In the genomic region with DNA sequence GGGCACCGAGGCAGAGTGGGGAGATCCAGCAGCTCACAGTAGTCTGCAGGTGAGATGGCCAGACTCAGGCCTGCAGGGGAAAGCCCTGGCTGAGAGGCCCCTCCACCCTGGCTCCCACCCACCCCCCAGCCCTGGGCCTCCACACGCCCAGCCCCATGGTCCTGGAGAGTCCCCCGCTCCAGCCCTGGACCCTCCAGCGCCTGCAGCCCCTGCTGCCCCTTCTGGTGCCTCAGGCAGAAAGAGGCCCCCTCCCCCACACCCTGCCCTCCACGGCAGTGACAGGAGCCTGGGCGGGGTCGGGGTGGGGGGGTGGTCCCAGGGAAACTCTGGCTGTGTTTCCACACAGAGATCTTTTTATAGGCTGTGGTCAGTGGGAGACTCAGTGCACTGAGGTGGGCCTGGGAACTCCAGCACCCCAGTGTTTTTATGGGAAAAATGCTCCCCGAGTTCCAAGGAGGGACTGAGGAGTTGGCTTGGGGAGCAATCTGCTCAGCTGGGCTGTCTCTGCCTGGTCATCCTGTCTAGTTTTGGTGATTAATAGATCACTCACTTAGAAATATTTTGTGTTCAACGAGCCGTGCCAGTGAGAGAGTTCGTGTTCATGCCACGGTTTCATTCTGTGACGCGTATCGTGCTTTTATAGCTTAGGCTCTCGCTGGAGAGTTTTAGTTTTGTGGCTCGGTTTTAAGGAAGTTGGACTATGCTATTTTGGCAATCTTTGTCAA, we compare ENCODE assay signal across 8 cellular contexts. TPM values are rescaled to one million over a fixed set of nuclear protein-coding genes. Genes with fewer than 3 reads are reported as not detected.
DNase-seq lines count a peak whose midpoint lies in the region; ATAC-seq and TF ChIP-seq lines count a peak whose summit lies in the region.

No MANE protein-coding gene starts in this region.

- peaks cover 0 to 2% (median 0%) of the 10 kb centered on the region in 3 donors for H3K27me3 Mint-ChIP-seq in CD14-positive monocyte (ENCODE audit: low read depth in 3 of 3)
- H3K27me3 Mint-ChIP-seq in MCF 10A (ENCODE audit: insufficient read depth, unreplicated experiment) = no peaks in the 10 kb centered on the region

- H3K18ac ChIP-seq in mesenchymal stem cell (ENCODE audit: low read depth in 1 of 2, low read length in 2 of 2) = peak overlapping the region; percentile 41 to 61

- H3K23ac ChIP-seq in mesenchymal stem cell (ENCODE audit: low read length in 2 of 2) = no peak overlapping the region

- peak overlapping the region; percentile 74 for H3K4me2 ChIP-seq in mesenchymal stem cell (ENCODE audit: low read length, poor library complexity, severe bottlenecking)

- H3K4me3 Mint-ChIP-seq in CD14-positive monocyte (peak overlapping the region; percentile 76 to 91), MCF 10A (ENCODE audit: unreplicated experiment) (peak overlapping the region; percentile 81)

- WGBS in mesenchymal stem cell = 35% methylated on average over 14 of the region's 17 CpGs

- H3K9me3 Mint-ChIP-seq in CD14-positive monocyte (peaks cover 0 to 4% (median 0%) of the 10 kb centered on the region in 7 donors), MCF 10A (ENCODE audit: unreplicated experiment) (no peaks in the 10 kb centered on the region)

- no peak overlapping the region for H4K91ac ChIP-seq in mesenchymal stem cell (ENCODE audit: low read length)

- POLR2A ChIA-PET in MCF 10A (lab: Yijun Ruan, JAX) = interaction anchor here (0.7 to 3.5 kb wide), 6 partner anchors 13 to 554 kb away, joined by 3 to 24 read pairs (median 4); no protein-coding TSS in a partner anchor

- no peaks in the 10 kb centered on the region for H3K9me3 ChIP-seq in mesenchymal stem cell (ENCODE audit: control insufficient read depth, low read length)
- H3K9me3 ChIP-seq in vagina = no peaks in the 10 kb centered on the region

- H4K8ac ChIP-seq in mesenchymal stem cell (ENCODE audit: low read length) = peak overlapping the region; percentile 76

- H2BK15ac ChIP-seq in mesenchymal stem cell (ENCODE audit: low read depth, poor library complexity, severe bottlenecking) = no peak overlapping the region

- peak; percentile 70 for ATAC-seq in GM21447 (IDR thresholded peaks at IDR 0.05; ENCODE audit: unreplicated experiment)

- CTCF ChIA-PET in MCF 10A (lab: Yijun Ruan, JAX) = interaction anchor here (0.7 to 1.6 kb wide), 3 partner anchors 38 to 92 kb away, joined by 3 to 6 read pairs (median 3); no protein-coding TSS in a partner anchor

- H3K4me1 ChIP-seq in mesenchymal stem cell (ENCODE audit: control insufficient read depth, insufficient read depth, low read depth, low read length) (peaks cover 52% of the 10 kb centered on the region), vagina (peaks cover 57% of the 10 kb centered on the region)

- H2BK120ac ChIP-seq in mesenchymal stem cell (ENCODE audit: low read depth, low read length) = peak overlapping the region; percentile 54

- H2AK5ac ChIP-seq in mesenchymal stem cell (ENCODE audit: low read length, severe bottlenecking) = no peak overlapping the region

- H2AFZ ChIP-seq in mesenchymal stem cell (ENCODE audit: low read depth, low read length) = no peak overlapping the region

- H3K27ac ChIP-seq in mesenchymal stem cell (ENCODE audit: low read length, poor library complexity, severe bottlenecking) (peak overlapping the region; percentile 99), vagina (peak overlapping the region; percentile 87)

- peak overlapping the region; percentile 88 for H3K9ac ChIP-seq in mesenchymal stem cell (ENCODE audit: low read length)

- DNase-seq in CD14-positive monocyte (ENCODE audit: low spot score) (peak; percentile 74), KBM-7 (peak; percentile 72), MCF 10A (ENCODE audit: unreplicated experiment) (peak; percentile 49), mesenchymal stem cell (peak; percentile 66), vagina (ENCODE audit: extremely low spot score in 2 of 2) (no peak), D341Med (ENCODE audit: low spot score) (no peak), globus pallidus (ENCODE audit: low spot score) (no peak)

- H2BK5ac ChIP-seq in mesenchymal stem cell (ENCODE audit: low read depth, low read length, poor library complexity, severe bottlenecking) = peak overlapping the region; percentile 97

- H3K36me3 Mint-ChIP-seq in CD14-positive monocyte (peaks cover 6 to 11% of the 10 kb centered on the region in 2 donors), MCF 10A (ENCODE audit: insufficient read depth, unreplicated experiment) (peaks cover 17% of the 10 kb centered on the region)

- H3K36me3 ChIP-seq in mesenchymal stem cell (ENCODE audit: control insufficient read depth in 1 of 2, insufficient read depth in 2 of 2, low read depth in 1 of 2, low read length in 2 of 2) = no peaks in the 10 kb centered on the region
- no peaks in the 10 kb centered on the region for H3K36me3 ChIP-seq in vagina

- intact Hi-C loops in CD14-positive monocyte (cut with micrococcal nuclease) (loop anchor here in 1 of 2 donors (2.0 to 5.0 kb wide), 2 partner anchors 16 to 36 kb away; no protein-coding TSS in a partner anchor), MCF 10A (cut with micrococcal nuclease) (loop anchor here (1.0 kb wide), 1 partner anchor 42 kb away; no protein-coding TSS in a partner anchor), vagina (cut with DNase I) (no loop called here)

- TF ChIP-seq CTCF in CD14-positive monocyte (IDR thresholded peaks at IDR 0.05) (no peak), MCF 10A (IDR thresholded peaks at IDR 0.05; ENCODE audit: unreplicated experiment) (no peak), vagina (IDR thresholded peaks at IDR 0.05) (no peak)

- H3K27me3 ChIP-seq in mesenchymal stem cell (ENCODE audit: control insufficient read depth in 1 of 2, insufficient read depth in 1 of 2, low read length in 2 of 2) (no peaks in the 10 kb centered on the region), vagina (no peaks in the 10 kb centered on the region)

- peak overlapping the region; percentile 13 to 64 for H3K4ac ChIP-seq in mesenchymal stem cell (ENCODE audit: low read depth in 1 of 2, low read length in 2 of 2)

- H3K27ac Mint-ChIP-seq in CD14-positive monocyte (peak overlapping the region; percentile 98 to 100 (median 99)), MCF 10A (ENCODE audit: low read depth, unreplicated experiment) (peak overlapping the region; percentile 81)

- H3K4me1 Mint-ChIP-seq in CD14-positive monocyte (peaks cover 64% of the 10 kb centered on the region), MCF 10A (ENCODE audit: insufficient read depth, unreplicated experiment) (peaks cover 52% of the 10 kb centered on the region)

- in situ Hi-C loops in KBM-7 (cut with MboI; ENCODE audit: low pct_unique_long_range_greater_than_20kb, low sequenced_read_pairs) = no loop called here

- H3K79me1 ChIP-seq in mesenchymal stem cell (replicated peaks; ENCODE audit: low read length, poor library complexity, severe bottlenecking) = peaks cover 24% of the 10 kb centered on the region

- H3K4me3 ChIP-seq in mesenchymal stem cell (ENCODE audit: insufficient read depth in 1 of 2, low read depth in 1 of 2, low read length in 2 of 2) = peak overlapping the region in 1 of 2 experiments; percentile 65
- peak overlapping the region; percentile 42 for H3K4me3 ChIP-seq in vagina

- BruUV-seq in MCF 10A (replicated peaks; lab: Mats Ljungman, UMichigan) = no TSS peak

- peak overlapping the region in 1 of 2 experiments; percentile 35 for H2BK12ac ChIP-seq in mesenchymal stem cell (ENCODE audit: low read length in 2 of 2)

- no peak for TF ChIP-seq POLR2A in vagina (IDR thresholded peaks at IDR 0.05)

- H3K14ac ChIP-seq in mesenchymal stem cell (ENCODE audit: low read length in 2 of 2) = no peak overlapping the region

RNA-seq across cellular contexts. Expression of gene HGFAC, which starts 53.1 kb away (rescaled TPM):
- polyA plus RNA-seq in CD14-positive monocyte = not detected
- total RNA-seq in MCF 10A (2022) (0.28 TPM in 1 of 2 replicates, not detected in the other), vagina (not detected)
- 0.10 TPM for polyA plus RNA-seq in mesenchymal stem cell (2013, experiment 1 of 2)
- 0.01 TPM for polyA plus RNA-seq in mesenchymal stem cell (2013, experiment 2 of 2)

Comparison
In these comparisons a context has a peak if more than half of its experiments do, and no peak if none do; other contexts are left out.
1. DNase-seq: peak in CD14-positive monocyte (single experiment), KBM-7 (single experiment), MCF 10A (single experiment) and mesenchymal stem cell (single experiment); none in vagina (0 of 2), D341Med (single experiment) and globus pallidus (single experiment).